Comparison of ENCODE assay signal across 8 cellular contexts in genomic region chr22:23219787-23220484, GRCh38. TPM values are rescaled to one million over a fixed set of nuclear protein-coding genes. Genes with fewer than 3 reads are reported as not detected.
DNase-seq lines count a peak whose midpoint lies in the region; ATAC-seq lines count a peak whose summit lies in the region.

No MANE protein-coding gene starts in this region.

- no peaks in the 10 kb centered on the region for H3K27me3 Mint-ChIP-seq in activated T-cell treated with anti-CD3 and anti-CD28 coated beads, Interleukin-2, amount 50 U/mL, for 24 hours
- peaks cover 2 to 15% (median 6%) of the 10 kb centered on the region in 3 donors for H3K27me3 Mint-ChIP-seq in immature natural killer cell (ENCODE audit: low read depth in 3 of 3)

- H3K9me3 Mint-ChIP-seq in activated T-cell treated with anti-CD3 and anti-CD28 coated beads, Interleukin-2, amount 50 U/mL, for 24 hours, result no peaks in the 10 kb centered on the region
- no peaks in the 10 kb centered on the region for H3K9me3 Mint-ChIP-seq in immature natural killer cell

- peak; percentile 32 for DNase-seq in DMS 273 treated with DMSO at 0.1 percent for 48 hours (lab: John Stamatoyannopoulos, UW)
- peak; percentile 64 for DNase-seq in NCI-H2171 (lab: John Stamatoyannopoulos, UW)
- peak; percentile 72 for DNase-seq in activated T-cell treated with anti-CD3 and anti-CD28 coated beads, Interleukin-2, amount 50 U/mL, for 24 hours
- DNase-seq in immature natural killer cell, result peak; percentile 47 to 52 (median 49)
- peak; percentile 62 to 65 for DNase-seq in stimulated activated CD8-positive, alpha-beta memory T cell treated with anti-CD3 and anti-CD28 coated beads, Interleukin-15, amount 100 ng/mL, for 48 hours (ENCODE audit: low read depth in 2 of 2)

- peak; percentile 51 for ATAC-seq in GM21576 (IDR thresholded peaks at IDR 0.05; ENCODE audit: unreplicated experiment)
- ATAC-seq in GM19328 (IDR thresholded peaks at IDR 0.05; ENCODE audit: unreplicated experiment), result no peak
- no peak for ATAC-seq in HG02970 (IDR thresholded peaks at IDR 0.05; ENCODE audit: low FRiP score, unreplicated experiment)

- peak overlapping the region; percentile 98 for H3K27ac Mint-ChIP-seq in activated T-cell treated with anti-CD3 and anti-CD28 coated beads, Interleukin-2, amount 50 U/mL, for 24 hours
- peak overlapping the region; percentile 89 to 97 (median 92) for H3K27ac Mint-ChIP-seq in immature natural killer cell

- H3K4me3 Mint-ChIP-seq in activated T-cell treated with anti-CD3 and anti-CD28 coated beads, Interleukin-2, amount 50 U/mL, for 24 hours, result peak overlapping the region; percentile 69
- H3K4me3 Mint-ChIP-seq in immature natural killer cell, result peak overlapping the region; percentile 80 to 93 (median 88)

- H3K36me3 Mint-ChIP-seq in activated T-cell treated with anti-CD3 and anti-CD28 coated beads, Interleukin-2, amount 50 U/mL, for 24 hours (ENCODE audit: low read depth), result peaks cover 8% of the 10 kb centered on the region
- H3K36me3 Mint-ChIP-seq in immature natural killer cell, result peaks cover 0 to 4% (median 0%) of the 10 kb centered on the region in 3 donors

- peaks cover 97% of the 10 kb centered on the region for H3K4me1 Mint-ChIP-seq in activated T-cell treated with anti-CD3 and anti-CD28 coated beads, Interleukin-2, amount 50 U/mL, for 24 hours (ENCODE audit: low read depth)
- peaks cover 99 to 100% of the 10 kb centered on the region in 2 donors for H3K4me1 Mint-ChIP-seq in immature natural killer cell

RNA-seq across cellular contexts. Expression of gene BCR, which starts 39.6 kb away (rescaled TPM):
- 10 to 100 TPM in 1 of 3 donors, 1 to 10 TPM in 2; 4.1 to 12.5 (median 5.6) TPM for polyA plus RNA-seq in immature natural killer cell
